In the genomic region with DNA sequence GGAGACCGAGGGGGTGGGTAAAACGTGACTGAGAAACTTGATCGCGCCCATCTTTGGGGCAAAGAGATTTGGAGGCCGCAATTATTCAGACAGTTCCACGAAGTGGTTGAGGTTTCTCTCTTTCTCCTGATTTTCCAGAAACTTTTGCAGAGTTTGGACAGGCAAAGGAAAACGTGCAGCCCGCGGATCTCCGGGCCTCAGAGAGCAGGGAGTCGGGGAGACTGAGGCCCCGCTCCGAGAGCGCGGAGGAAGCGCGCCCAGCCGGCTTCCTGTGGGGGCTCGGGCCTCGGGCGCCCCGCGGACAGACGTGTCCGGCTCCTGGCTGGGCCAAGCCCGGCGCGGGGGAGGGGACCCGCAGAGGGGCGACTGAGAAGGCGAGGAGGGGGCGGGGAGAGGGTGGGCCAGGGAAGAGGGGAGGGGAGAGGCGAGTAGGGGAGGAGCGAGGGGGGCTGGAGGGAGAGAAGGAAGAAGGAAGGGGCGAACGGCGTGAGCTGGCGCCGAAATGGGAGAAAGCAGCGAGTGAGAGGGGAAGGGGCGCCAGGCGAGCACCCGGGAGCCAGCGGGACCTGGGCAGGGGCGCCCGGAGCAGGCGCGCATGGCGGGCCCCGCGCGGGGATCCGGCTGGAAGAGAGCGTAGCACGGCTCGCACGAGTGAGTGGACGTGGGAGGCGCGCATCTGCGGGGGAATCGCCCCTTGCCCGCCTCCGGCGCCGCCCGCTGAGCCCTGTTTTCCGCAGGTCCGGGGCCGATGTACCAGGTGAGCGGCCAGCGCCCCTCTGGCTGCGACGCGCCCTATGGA, we compare ENCODE assay signal across 8 cellular contexts. TPM values are rescaled to one million over a fixed set of nuclear protein-coding genes. Genes with fewer than 3 reads are reported as not detected.
DNase-seq lines count a peak whose midpoint lies in the region; ATAC-seq and TF ChIP-seq lines count a peak whose summit lies in the region.

A gene with protein sequence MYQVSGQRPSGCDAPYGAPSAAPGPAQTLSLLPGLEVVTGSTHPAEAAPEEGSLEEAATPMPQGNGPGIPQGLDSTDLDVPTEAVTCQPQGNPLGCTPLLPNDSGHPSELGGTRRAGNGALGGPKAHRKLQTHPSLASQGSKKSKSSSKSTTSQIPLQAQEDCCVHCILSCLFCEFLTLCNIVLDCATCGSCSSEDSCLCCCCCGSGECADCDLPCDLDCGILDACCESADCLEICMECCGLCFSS (plus strand): TSS at position 467 of the 799 bp plus-strand sequence. CDS start 282 bp downstream, at position 749.

- ATAC-seq in HG03095 (IDR thresholded peaks at IDR 0.05; ENCODE audit: unreplicated experiment) (no peak), GM18511 (IDR thresholded peaks at IDR 0.05; ENCODE audit: unreplicated experiment) (no peak)

- peaks cover 24 to 38% (median 29%) of the 10 kb centered on the region in 4 donors for H3K4me1 ChIP-seq in stomach

- TF ChIP-seq CTCF in brain microvascular endothelial cell (IDR thresholded peaks at IDR 0.05; ENCODE audit: low read depth, low read length, missing control alignments) (no peak), stomach (IDR thresholded peaks at IDR 0.05) (no peak)

- H3K27ac ChIP-seq in brain microvascular endothelial cell = no peak within 1 kb of the TSS
- H3K27ac ChIP-seq in stomach = peak within 1 kb of the TSS in 4 of 5 donors; percentile 32 to 67 (median 60)

- H3K27me3 ChIP-seq in brain microvascular endothelial cell (replicated peaks) (no peaks in the 10 kb centered on the region), stomach (peaks cover 7 to 64% (median 28%) of the 10 kb centered on the region in 3 donors)

- peak within 1 kb of the TSS; percentile 68 for H3K4me3 ChIP-seq in brain microvascular endothelial cell (ENCODE audit: low read depth, low read length)
- peak within 1 kb of the TSS; percentile 45 to 60 (median 48) for H3K4me3 ChIP-seq in stomach

- no peak for TF ChIP-seq POLR2A in stomach (IDR thresholded peaks at IDR 0.05)

- DNase-seq in NCI-H1417 (lab: John Stamatoyannopoulos, UW) (peak in 2 of 3 experiments; percentile 55 to 62), NCI-H1417 treated with DMSO at 0.1 percent for 48 hours (lab: John Stamatoyannopoulos, UW) (no peak), brain microvascular endothelial cell (no peak), left kidney (ENCODE audit: low read depth, low spot score) (peak; percentile 87), stomach (no peak), NCI-H2196 (lab: John Stamatoyannopoulos, UW; ENCODE audit: unreplicated experiment) (no peak)

- intact Hi-C loops in stomach (cut with DNase I; ENCODE audit: low total_unique reads) = no loop called here

- in situ Hi-C loops in brain microvascular endothelial cell (cut with HindIII; ENCODE audit: low pct_ligation_motif_present, low sequenced_read_pairs) = no loop called here

- no peak for TF ChIP-seq EP300 in stomach (IDR thresholded peaks at IDR 0.05)

- 1 to 4% (median 1%) methylated on average over 37 to 72 of the region's 75 CpGs for WGBS in stomach, 5 donors

- H3K36me3 ChIP-seq in brain microvascular endothelial cell (replicated peaks) = no peaks in the 10 kb centered on the region
- no peaks in the 10 kb centered on the region for H3K36me3 ChIP-seq in stomach

- no peaks in the 10 kb centered on the region for H3K9me3 ChIP-seq in stomach

RNA-seq across cellular contexts. Expression of the gene that starts here (rescaled TPM):
- 1 to 10 TPM in 4 of 5 donors, not detected in 1; 4.1 to 8.3 (median 6.6) TPM for total RNA-seq in stomach
- polyA plus RNA-seq in stomach = 10 to 100 TPM in 2 of 3 donors, 1 to 10 TPM in 1; 3.7 to 17.2 (median 14.9) TPM

Comparison
In these comparisons a context has a peak if more than half of its experiments do, and no peak if none do; other contexts are left out.
1. DNase-seq: peak in NCI-H1417 (2 of 3) and left kidney (single experiment); none in NCI-H1417 treated with DMSO at 0.1 percent for 48 hours (single experiment), brain microvascular endothelial cell (single experiment), stomach (single experiment) and NCI-H2196 (single experiment).